In the genomic region with DNA sequence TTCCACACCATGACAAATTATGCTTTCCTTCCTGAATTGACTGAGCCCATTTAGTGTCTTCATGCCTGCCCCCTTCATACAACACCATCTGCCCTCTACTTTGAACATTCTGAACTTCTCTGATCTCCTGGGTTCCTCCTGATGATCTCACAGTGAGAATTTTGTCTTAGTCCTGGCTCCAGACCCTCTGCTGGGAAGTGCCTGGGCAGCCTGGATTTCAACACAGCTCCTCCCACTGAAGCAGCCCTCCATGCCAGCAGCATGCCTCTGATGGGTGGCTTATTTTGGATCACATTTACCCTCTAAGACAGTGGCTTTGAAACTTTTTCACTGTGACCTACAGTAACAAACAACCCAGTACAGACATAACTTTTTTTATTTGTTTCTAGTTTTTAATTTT, we compare ENCODE assay signal across 1 cellular context.
TF ChIP-seq lines count a peak whose summit lies in the region.

No MANE protein-coding gene starts in this region.

TF ChIP-seq in IMR-90, 13 proteins besides CTCF, POLR2A, EP300 and RAD21 (continued from another document):
- TF ChIP-seq, protein P1, sequence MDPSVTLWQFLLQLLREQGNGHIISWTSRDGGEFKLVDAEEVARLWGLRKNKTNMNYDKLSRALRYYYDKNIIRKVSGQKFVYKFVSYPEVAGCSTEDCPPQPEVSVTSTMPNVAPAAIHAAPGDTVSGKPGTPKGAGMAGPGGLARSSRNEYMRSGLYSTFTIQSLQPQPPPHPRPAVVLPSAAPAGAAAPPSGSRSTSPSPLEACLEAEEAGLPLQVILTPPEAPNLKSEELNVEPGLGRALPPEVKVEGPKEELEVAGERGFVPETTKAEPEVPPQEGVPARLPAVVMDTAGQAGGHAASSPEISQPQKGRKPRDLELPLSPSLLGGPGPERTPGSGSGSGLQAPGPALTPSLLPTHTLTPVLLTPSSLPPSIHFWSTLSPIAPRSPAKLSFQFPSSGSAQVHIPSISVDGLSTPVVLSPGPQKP (IDR thresholded peaks at IDR 0.05; ENCODE audit: borderline replicate concordance, low read depth, low read length) = no peak
- TF ChIP-seq, protein P2, sequence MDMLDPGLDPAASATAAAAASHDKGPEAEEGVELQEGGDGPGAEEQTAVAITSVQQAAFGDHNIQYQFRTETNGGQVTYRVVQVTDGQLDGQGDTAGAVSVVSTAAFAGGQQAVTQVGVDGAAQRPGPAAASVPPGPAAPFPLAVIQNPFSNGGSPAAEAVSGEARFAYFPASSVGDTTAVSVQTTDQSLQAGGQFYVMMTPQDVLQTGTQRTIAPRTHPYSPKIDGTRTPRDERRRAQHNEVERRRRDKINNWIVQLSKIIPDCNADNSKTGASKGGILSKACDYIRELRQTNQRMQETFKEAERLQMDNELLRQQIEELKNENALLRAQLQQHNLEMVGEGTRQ (IDR thresholded peaks at IDR 0.05; ENCODE audit: low read depth, low read length) = no peak
- TF ChIP-seq MAZ (IDR thresholded peaks at IDR 0.05; ENCODE audit: borderline replicate concordance, low read depth, low read length) = no peak
- no peak for TF ChIP-seq NFE2L2 (IDR thresholded peaks at IDR 0.05; ENCODE audit: low read depth, low read length)
- no peak for TF ChIP-seq MXI1 (IDR thresholded peaks at IDR 0.05; ENCODE audit: borderline replicate concordance, low read depth, low read length)
- no peak for TF ChIP-seq MAFK (IDR thresholded peaks at IDR 0.05; ENCODE audit: low read depth, low read length)
- TF ChIP-seq CHD1 (IDR thresholded peaks at IDR 0.05; ENCODE audit: low read depth, low read length) = no peak
- no peak for TF ChIP-seq SMC3 (IDR thresholded peaks at IDR 0.05; ENCODE audit: low read depth, low read length)
- no peak for TF ChIP-seq FOS (IDR thresholded peaks at IDR 0.05; ENCODE audit: low read depth, low read length)
- no peak for TF ChIP-seq BHLHE40 (IDR thresholded peaks at IDR 0.05; ENCODE audit: low read depth, low read length)
- TF ChIP-seq RFX5 (IDR thresholded peaks at IDR 0.05; ENCODE audit: low read depth, low read length) = no peak
